8 cellular contexts compared by ENCODE assay signal in the genomic region with DNA sequence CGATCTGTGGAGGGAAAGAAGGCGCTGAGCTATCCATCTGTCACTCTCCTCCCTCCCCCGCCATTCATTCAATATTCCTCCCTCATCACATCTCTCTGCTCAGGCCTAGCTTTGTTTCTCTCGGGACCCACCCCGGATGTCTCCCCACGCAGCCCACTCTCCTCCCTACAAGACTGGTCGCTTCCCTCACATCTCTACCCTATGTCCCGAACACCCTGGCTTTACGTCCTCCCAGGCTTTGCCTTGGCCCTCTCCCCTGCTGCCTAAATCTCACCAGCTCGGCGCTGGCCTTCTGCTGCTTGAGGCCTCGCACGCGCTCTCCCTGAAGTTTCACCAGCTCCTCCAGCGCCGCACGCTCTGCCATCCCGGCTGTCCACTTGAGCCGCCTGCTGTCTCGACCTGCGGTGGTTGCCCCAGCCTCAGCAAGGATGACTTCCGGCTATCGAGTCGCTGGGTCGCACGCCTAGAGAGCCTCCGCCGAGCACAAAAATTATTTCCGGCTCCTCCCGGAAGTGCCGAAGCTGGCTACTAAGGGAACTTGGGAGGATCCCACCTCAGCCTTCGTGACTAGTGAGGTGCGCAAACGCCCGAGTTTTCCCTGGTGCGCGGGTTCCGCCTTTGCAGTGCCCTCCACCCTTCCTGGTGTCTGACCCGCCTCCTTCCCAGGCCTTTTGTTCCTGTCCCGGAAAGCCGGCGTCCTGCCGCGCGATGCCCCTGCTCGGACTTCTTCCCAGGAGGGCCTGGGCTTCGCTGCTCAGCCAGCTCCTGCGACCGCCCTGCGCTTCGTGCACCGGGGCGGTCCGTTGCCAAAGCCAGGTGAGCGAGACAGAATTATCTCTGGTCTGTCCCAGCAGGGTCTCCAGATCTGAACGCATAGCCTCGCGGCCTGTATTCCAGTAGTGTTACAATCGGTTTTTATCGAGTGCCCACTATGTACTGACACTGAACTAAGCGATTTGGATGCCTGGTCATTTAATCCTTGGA. TPM values are rescaled to one million over a fixed set of nuclear protein-coding genes. Genes with fewer than 3 reads are reported as not detected.
A peak's percentile ranks its signal among the peaks of the same experiment; 100 is the strongest.
DNase-seq lines count a peak whose midpoint lies in the region; ATAC-seq and TF ChIP-seq lines count a peak whose summit lies in the region.

A gene with protein sequence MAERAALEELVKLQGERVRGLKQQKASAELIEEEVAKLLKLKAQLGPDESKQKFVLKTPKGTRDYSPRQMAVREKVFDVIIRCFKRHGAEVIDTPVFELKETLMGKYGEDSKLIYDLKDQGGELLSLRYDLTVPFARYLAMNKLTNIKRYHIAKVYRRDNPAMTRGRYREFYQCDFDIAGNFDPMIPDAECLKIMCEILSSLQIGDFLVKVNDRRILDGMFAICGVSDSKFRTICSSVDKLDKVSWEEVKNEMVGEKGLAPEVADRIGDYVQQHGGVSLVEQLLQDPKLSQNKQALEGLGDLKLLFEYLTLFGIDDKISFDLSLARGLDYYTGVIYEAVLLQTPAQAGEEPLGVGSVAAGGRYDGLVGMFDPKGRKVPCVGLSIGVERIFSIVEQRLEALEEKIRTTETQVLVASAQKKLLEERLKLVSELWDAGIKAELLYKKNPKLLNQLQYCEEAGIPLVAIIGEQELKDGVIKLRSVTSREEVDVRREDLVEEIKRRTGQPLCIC (minus strand): TSS at position 430 of the 984 bp plus-strand sequence. CDS start 66 bp downstream, at position 364.
A gene with protein sequence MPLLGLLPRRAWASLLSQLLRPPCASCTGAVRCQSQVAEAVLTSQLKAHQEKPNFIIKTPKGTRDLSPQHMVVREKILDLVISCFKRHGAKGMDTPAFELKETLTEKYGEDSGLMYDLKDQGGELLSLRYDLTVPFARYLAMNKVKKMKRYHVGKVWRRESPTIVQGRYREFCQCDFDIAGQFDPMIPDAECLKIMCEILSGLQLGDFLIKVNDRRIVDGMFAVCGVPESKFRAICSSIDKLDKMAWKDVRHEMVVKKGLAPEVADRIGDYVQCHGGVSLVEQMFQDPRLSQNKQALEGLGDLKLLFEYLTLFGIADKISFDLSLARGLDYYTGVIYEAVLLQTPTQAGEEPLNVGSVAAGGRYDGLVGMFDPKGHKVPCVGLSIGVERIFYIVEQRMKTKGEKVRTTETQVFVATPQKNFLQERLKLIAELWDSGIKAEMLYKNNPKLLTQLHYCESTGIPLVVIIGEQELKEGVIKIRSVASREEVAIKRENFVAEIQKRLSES (plus strand): TSS at position 515 of the 984 bp plus-strand sequence. CDS start 194 bp downstream, at position 709.

- H3K4me1 ChIP-seq in A673 (ENCODE audit: insufficient read depth, low read length, poor library complexity, severe bottlenecking) (peaks cover 9% of the 10 kb centered on the region), mammary epithelial cell (ENCODE audit: insufficient read depth, low read length) (peaks cover 4% of the 10 kb centered on the region), iPS-20b (ENCODE audit: insufficient read depth, low read length) (peaks cover 3% of the 10 kb centered on the region; the same call in 1 of the 2 replicates)

- H2AFZ ChIP-seq in mammary epithelial cell (ENCODE audit: low read depth, low read length): peak within 1 kb of the TSS; percentile 94

- H4K20me1 ChIP-seq in mammary epithelial cell (ENCODE audit: insufficient read depth, low read length): no peaks in the 10 kb centered on the region

- no TSS peak for BruUV-seq in A673 (replicated peaks; lab: Mats Ljungman, UMichigan)
- BruUV-seq in mammary epithelial cell (replicated peaks; lab: Mats Ljungman, UMichigan): no TSS peak

- 2% methylated on average over 37 of the region's 61 CpGs for WGBS in mammary epithelial cell (ENCODE audit: low coverage, missing lambda C conversion rate)

- H3K27me3 ChIP-seq in A673 (replicated peaks; ENCODE audit: insufficient read depth, low read depth, low read length, poor library complexity): no peaks in the 10 kb centered on the region
- no peaks in the 10 kb centered on the region for H3K27me3 ChIP-seq in WERI-Rb-1 (ENCODE audit: insufficient read depth, low read depth, severe bottlenecking)
- H3K27me3 ChIP-seq in mammary epithelial cell (ENCODE audit: insufficient read depth, low read length): no peaks in the 10 kb centered on the region
- H3K27me3 ChIP-seq in iPS-20b (ENCODE audit: insufficient read depth, low read length): no peaks in the 10 kb centered on the region

- TF ChIP-seq CTCF in A673 (conservative IDR thresholded peaks at IDR 0.05; ENCODE audit: low read depth, low read length) (no peak), WERI-Rb-1 (IDR thresholded peaks at IDR 0.05; ENCODE audit: low read depth, low read length) (no peak), mammary epithelial cell (conservative IDR thresholded peaks at IDR 0.05 in 1 of 2, IDR thresholded peaks at IDR 0.05 in 1 of 2; ENCODE audit: extremely low read depth in 1 of 2, insufficient read depth in 1 of 2, low read depth in 1 of 2, low read length in 2 of 2) (no peak)

- ATAC-seq in GM18867 (IDR thresholded peaks at IDR 0.05; ENCODE audit: unreplicated experiment): peak; percentile 97
- peak; percentile 96 for ATAC-seq in HG03103 (IDR thresholded peaks at IDR 0.05; ENCODE audit: low read depth, unreplicated experiment)

- dilution Hi-C loops in mammary epithelial cell (cut with HindIII; ENCODE audit: low sequenced_read_pairs): no loop called here

- CTCF ChIA-PET in A673 (lab: Charles Lee): interaction anchor here (0.9 kb wide), 1 partner anchor 16 kb away, joined by 4 read pairs; no protein-coding TSS in a partner anchor
- CTCF ChIA-PET in mammary epithelial cell (lab: Charles Lee; ENCODE audit: low non-redundant PET): interaction anchor here (0.6 kb wide), 1 partner anchor 144 kb away, joined by 3 read pairs; a partner anchor contains a TSS

- H3K9ac ChIP-seq in mammary epithelial cell (ENCODE audit: insufficient read depth, low read length) (peak within 1 kb of the TSS; percentile 95), iPS-20b (ENCODE audit: low read depth, low read length) (peak within 1 kb of the TSS; percentile 91)

- in situ Hi-C loops in mammary epithelial cell (cut with MboI; ENCODE audit: low sequenced_read_pairs in 2 of 2): loop anchor here in 1 of 2 donors (10.0 kb wide), 1 partner anchor 116 kb away; no protein-coding TSS in a partner anchor

- DNase-seq in A673 (ENCODE audit: low spot score) (peak; percentile 95), NCI-H2171 treated with DMSO at 0.1 percent for 48 hours (lab: John Stamatoyannopoulos, UW) (peak; percentile 86), WERI-Rb-1 (peak; percentile 95), mammary epithelial cell (peak; percentile 98)

- H3K27ac ChIP-seq in A673 (ENCODE audit: low read depth, low read length, poor library complexity, severe bottlenecking) (peak within 1 kb of the TSS; percentile 83), WERI-Rb-1 (peak within 1 kb of the TSS; percentile 89), mammary epithelial cell (ENCODE audit: insufficient read depth, low read depth, low read length) (peak within 1 kb of the TSS; percentile 66), iPS-20b (ENCODE audit: low read length) (peak within 1 kb of the TSS; percentile 59), skin epidermis (peak within 1 kb of the TSS; percentile 60 to 93 (median 87))

- intact Hi-C loops in A673 (cut with micrococcal nuclease; ENCODE audit: unreplicated experiment): loop anchor here (1.0 kb wide), 1 partner anchor 27 kb away; a partner anchor contains a TSS
- intact Hi-C loops in mammary epithelial cell (cut with micrococcal nuclease): loop anchor here (1.0 to 5.0 kb wide), 3 partner anchors 27 to 44 kb away; a partner anchor contains a TSS

- POLR2A ChIA-PET in A673 (lab: Charles Lee; ENCODE audit: low non-redundant PET): interaction anchor here (0.6 to 1.1 kb wide), 3 partner anchors 9 to 130 kb away, joined by 3 to 6 read pairs (median 3); a partner anchor contains a TSS

- no peaks in the 10 kb centered on the region for H3K9me3 ChIP-seq in A673 (ENCODE audit: low read depth, low read length, poor library complexity, severe bottlenecking)
- H3K9me3 ChIP-seq in WERI-Rb-1 (ENCODE audit: severe bottlenecking): no peaks in the 10 kb centered on the region
- H3K9me3 ChIP-seq in mammary epithelial cell (replicated peaks; ENCODE audit: insufficient read depth, low read length): no peaks in the 10 kb centered on the region
- H3K9me3 ChIP-seq in iPS-20b (ENCODE audit: insufficient read depth, low read depth, low read length): no peaks in the 10 kb centered on the region

- peaks cover 83% of the 10 kb centered on the region for H3K79me2 ChIP-seq in mammary epithelial cell (ENCODE audit: insufficient read depth, low read length)

- H3K4me3 ChIP-seq in A673 (ENCODE audit: low read depth, low read length, poor library complexity, severe bottlenecking) (peak within 1 kb of the TSS; percentile 84), WERI-Rb-1 (ENCODE audit: low read depth, low read length) (peak within 1 kb of the TSS; percentile 79), mammary epithelial cell (replicated peaks in 1 of 3; ENCODE audit: insufficient read depth in 1 of 3, low read depth in 2 of 3, low read length in 3 of 3) (peak within 1 kb of the TSS; percentile 93 to 98 (median 95)), iPS-20b (ENCODE audit: low read length) (peak within 1 kb of the TSS; percentile 94), skin epidermis (peak within 1 kb of the TSS; percentile 52 to 90 (median 69))

- H3K4me2 ChIP-seq in mammary epithelial cell (ENCODE audit: insufficient read depth, low read depth, low read length): peak within 1 kb of the TSS; percentile 80

- H3K36me3 ChIP-seq in A673 (ENCODE audit: insufficient read depth, low read length, poor library complexity, severe bottlenecking) (peaks cover 47% of the 10 kb centered on the region), WERI-Rb-1 (peaks cover 59% of the 10 kb centered on the region), mammary epithelial cell (ENCODE audit: insufficient read depth, low read length) (peaks cover 26% of the 10 kb centered on the region), iPS-20b (ENCODE audit: insufficient read depth, low read depth, low read length) (peaks cover 49% of the 10 kb centered on the region)

RNA-seq across cellular contexts. Expression of the first gene that starts in this region (rescaled TPM):
- total RNA-seq in A673 (2021) (95.6 and 101 TPM in 2 replicates), mammary epithelial cell (100 to 1,000 TPM in 1 of 2 donors, 10 to 100 TPM in 1; 60.3 to 104 TPM)
- polyA plus RNA-seq in mammary epithelial cell: 103 TPM
- 117 TPM for polyA minus RNA-seq in mammary epithelial cell

RNA-seq across cellular contexts. Expression of the second gene that starts in this region (rescaled TPM):
- 33.0 and 33.7 TPM in 2 replicates for total RNA-seq in A673 (2021)
- 10 to 100 TPM; 24.8 to 30.4 TPM for total RNA-seq in mammary epithelial cell
- polyA plus RNA-seq in mammary epithelial cell: 25.2 TPM
- polyA minus RNA-seq in mammary epithelial cell: 13.3 TPM

Comparison
In these comparisons a context has a peak if more than half of its experiments do, and no peak if none do; other contexts are left out.
1. Peak in every context shown above with its lines: DNase-seq, ATAC-seq, H3K4me3 ChIP-seq and H3K27ac ChIP-seq.